30 cellular contexts compared by ENCODE assay signal in the genomic region with DNA sequence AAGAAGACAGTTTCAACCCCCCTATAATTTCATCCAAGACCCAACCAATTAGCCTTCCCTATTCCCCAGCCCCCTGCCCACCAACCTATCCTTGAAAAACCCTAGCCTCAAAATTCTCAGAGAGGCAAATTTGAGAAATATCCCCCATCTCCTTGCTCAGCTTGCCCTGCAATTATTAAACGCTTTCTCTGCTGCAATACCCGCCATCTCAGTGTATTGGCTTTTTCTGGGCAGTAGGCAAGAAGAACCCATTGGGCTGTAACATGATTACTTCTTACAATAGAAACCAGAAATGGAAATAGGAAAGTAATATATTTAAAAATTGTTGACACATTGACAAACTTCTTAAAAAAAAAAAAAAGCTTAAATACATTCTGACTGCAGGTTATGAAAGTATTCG.
"Had no signal": no experiment of that assay in that cellular context is flagged by ENCODE, and none has a peak within 500 bp of the region (broad histone marks: within the 10 kb centered on the region; RNA-seq: fewer than 3 reads in every experiment).

No MANE protein-coding gene starts in this region.

- FAIRE-seq: colon, endometrium, endothelial cell of umbilical vein had no signal

- DNase-seq: activated B cell treated with CpG ODN at 0.5 μM for 24 hours; activated CD4-positive, alpha-beta T cell treated with anti-CD3 and anti-CD28 coated beads for 48 hours; activated CD4-positive, alpha-beta T cell treated with anti-CD3 and anti-CD28 coated beads, Interleukin-2, amount 50 U/mL, for 1 hour; activated CD4-positive, alpha-beta T cell treated with anti-CD3 and anti-CD28 coated beads, Interleukin-2, amount 50 U/mL, for 48 hours; activated CD8-positive, alpha-beta memory T cell treated with anti-CD3 and anti-CD28 coated beads for 24 hours; activated CD8-positive, alpha-beta T cell treated with anti-CD3 and anti-CD28 coated beads for 36 hours; activated effector memory CD4-positive, alpha-beta T cell treated with Interleukin-2 at 50 U/mL for 16 hours; activated gamma-delta T cell treated with Interleukin-2 at 50 U/mL for 16 hours; activated naive CD4-positive, alpha-beta T cell treated with anti-CD3 and anti-CD28 coated beads, Interleukin-2, amount 50 U/mL, for 16 hours; activated naive CD4-positive, alpha-beta T cell treated with Interleukin-2 at 50 U/mL for 16 hours; activated T-cell treated with anti-CD3 and anti-CD28 coated beads, Interleukin-2, amount 50 U/mL, for 4 hours; amygdala; aorta; body of pancreas; caudate nucleus; cortex of kidney; dermis blood vessel endothelial cell; effector CD4-positive, alpha-beta T cell; esophagus squamous epithelium; foreskin melanocyte; hippocampal formation; T1000; WERI-Rb-1 had no signal

- H3K27me3 ChIP-seq: body of pancreas, esophagus squamous epithelium, gastroesophageal sphincter had no signal

- ATAC-seq: activated CD4-positive, CD25-positive, alpha-beta regulatory T cell treated with anti-CD3 and anti-CD28 coated beads, Interleukin-2, amount 50 U/mL, for 24 hours; activated CD8-positive, alpha-beta T cell treated with anti-CD3 and anti-CD28 coated beads for 36 hours; activated T-cell treated with anti-CD3 and anti-CD28 coated beads, Interleukin-2, amount 50 U/mL, for 4 hours; activated T-helper 17 cell treated with anti-CD3 and anti-CD28 coated beads, Interleukin-2, amount 50 U/mL, for 72 hours; body of pancreas; gastroesophageal sphincter had no signal

- H3K4me3 ChIP-seq: body of pancreas, esophagus squamous epithelium, gastroesophageal sphincter had no signal

- H3K4me1 ChIP-seq: body of pancreas, esophagus squamous epithelium, gastroesophageal sphincter had no signal

- H3K36me3 ChIP-seq: esophagus squamous epithelium, gastroesophageal sphincter, WERI-Rb-1 had no signal

- H3K27ac ChIP-seq: body of pancreas, epithelial cell of prostate, esophagus squamous epithelium, gastroesophageal sphincter, WERI-Rb-1 had no signal

- H3K9me3 ChIP-seq: body of pancreas had no signal
